Comparison of ENCODE assay signal across 9 cellular contexts in the genomic region with DNA sequence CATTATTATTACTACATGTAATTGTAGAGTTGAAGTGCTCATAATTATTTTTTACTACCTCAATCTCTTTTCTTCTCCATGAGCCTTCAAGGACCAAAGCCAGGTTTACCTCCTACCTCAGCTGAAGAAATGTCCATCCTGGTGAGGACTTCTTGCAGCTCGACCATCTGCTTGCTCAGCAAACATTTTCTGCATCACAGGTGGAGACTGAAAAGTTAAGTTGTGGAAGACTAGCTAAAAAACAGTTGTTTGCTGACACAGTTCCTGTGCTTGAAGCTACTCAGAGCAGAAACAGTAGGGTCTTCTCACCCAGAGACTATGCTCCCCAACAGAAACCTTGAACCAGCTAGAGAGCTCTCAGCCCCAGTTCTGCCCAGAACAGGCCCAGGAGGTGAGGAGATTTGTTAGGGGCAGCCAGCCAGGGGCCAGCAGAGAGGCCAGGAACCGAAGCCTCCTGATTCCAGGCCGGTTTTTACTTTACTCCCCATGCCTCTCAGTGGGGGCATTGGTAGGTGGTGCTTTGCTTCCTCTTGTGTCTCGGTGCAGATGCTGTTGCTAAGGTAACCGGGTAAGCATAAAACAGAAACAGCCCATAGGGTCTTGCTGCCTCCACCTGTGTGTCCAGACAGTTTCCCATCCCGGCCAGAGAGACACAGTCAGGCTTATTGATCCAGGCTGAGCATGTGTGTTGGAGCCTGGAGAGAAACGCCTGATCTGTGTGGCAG. TPM values are rescaled to one million over a fixed set of nuclear protein-coding genes. Genes with fewer than 3 reads are reported as not detected.
DNase-seq lines count a peak whose midpoint lies in the region; ATAC-seq and TF ChIP-seq lines count a peak whose summit lies in the region.
"Had no signal": no experiment of that assay in that cellular context is flagged by ENCODE, and none has a peak within 500 bp of the region (broad histone marks: within the 10 kb centered on the region; RNA-seq: fewer than 3 reads in every experiment).

No MANE protein-coding gene starts in this region.

- H3K9me3 Mint-ChIP-seq in activated CD8-positive, alpha-beta T cell treated with anti-CD3 and anti-CD28 coated beads for 36 hours = no peaks in the 10 kb centered on the region
- H3K9me3 Mint-ChIP-seq in activated CD8-positive, alpha-beta T cell treated with anti-CD3 and anti-CD28 coated beads, Interleukin-2, amount 10 ng/mL, durations not matched to agents 7 days and 5 days (ENCODE audit: insufficient read depth) = no peaks in the 10 kb centered on the region
- H3K9me3 Mint-ChIP-seq in stimulated activated naive B cell treated with anti-CD40 and anti-IgM and Interleukin-4, amounts not matched to agents 10 μg/mL and 1 μg/mL and 100 μg/mL, for 72 hours = no peaks in the 10 kb centered on the region
- H3K9me3 Mint-ChIP-seq: CD14-positive monocyte had no signal

- H3K4me3 Mint-ChIP-seq in activated CD8-positive, alpha-beta T cell treated with anti-CD3 and anti-CD28 coated beads for 36 hours = no peak overlapping the region
- no peak overlapping the region for H3K4me3 Mint-ChIP-seq in activated CD8-positive, alpha-beta T cell treated with anti-CD3 and anti-CD28 coated beads, Interleukin-2, amount 10 ng/mL, durations not matched to agents 7 days and 5 days
- no peak overlapping the region for H3K4me3 Mint-ChIP-seq in stimulated activated naive B cell treated with anti-CD40 and anti-IgM and Interleukin-4, amounts not matched to agents 10 μg/mL and 1 μg/mL and 100 μg/mL, for 72 hours
- H3K4me3 Mint-ChIP-seq: CD14-positive monocyte had no signal

- DNase-seq in activated CD8-positive, alpha-beta T cell treated with anti-CD3 and anti-CD28 coated beads for 36 hours = no peak
- DNase-seq in activated CD8-positive, alpha-beta T cell treated with anti-CD3 and anti-CD28 coated beads, Interleukin-2, amount 10 ng/mL, durations not matched to agents 7 days and 5 days = no peak
- DNase-seq in NCI-H526 treated with DMSO at 0.1 percent for 48 hours (lab: John Stamatoyannopoulos, UW) (peak; percentile 90), left lung (no peak), WERI-Rb-1 (no peak)
- no peak for DNase-seq in stimulated activated naive B cell treated with anti-CD40 and anti-IgM and Interleukin-4, amounts not matched to agents 10 μg/mL and 1 μg/mL and 100 μg/mL, for 72 hours

- H3K36me3 ChIP-seq in left lung (no peaks in the 10 kb centered on the region), WERI-Rb-1 (no peaks in the 10 kb centered on the region)

- peaks cover 17% of the 10 kb centered on the region for H3K4me1 Mint-ChIP-seq in activated CD8-positive, alpha-beta T cell treated with anti-CD3 and anti-CD28 coated beads for 36 hours (ENCODE audit: low read depth)
- peaks cover 22% of the 10 kb centered on the region for H3K4me1 Mint-ChIP-seq in activated CD8-positive, alpha-beta T cell treated with anti-CD3 and anti-CD28 coated beads, Interleukin-2, amount 10 ng/mL, durations not matched to agents 7 days and 5 days (ENCODE audit: low read depth)
- H3K4me1 Mint-ChIP-seq in stimulated activated naive B cell treated with anti-CD40 and anti-IgM and Interleukin-4, amounts not matched to agents 10 μg/mL and 1 μg/mL and 100 μg/mL, for 72 hours = peaks cover 13 to 28% of the 10 kb centered on the region in 2 donors

- POLR2A ChIA-PET in activated CD8-positive, alpha-beta T cell treated with anti-CD3 and anti-CD28 coated beads for 36 hours (lab: Charles Lee) = interaction anchor here (1.5 kb wide), 1 partner anchor 10 kb away, joined by 4 read pairs; no protein-coding TSS in a partner anchor
- POLR2A ChIA-PET in activated CD8-positive, alpha-beta T cell treated with anti-CD3 and anti-CD28 coated beads, Interleukin-2, amount 10 ng/mL, durations not matched to agents 7 days and 5 days (lab: Charles Lee) = interaction anchor here (1.0 to 1.2 kb wide), 2 partner anchors 16 to 24 kb away, joined by 3 read pairs; no protein-coding TSS in a partner anchor

- ATAC-seq in activated CD8-positive, alpha-beta T cell treated with anti-CD3 and anti-CD28 coated beads for 36 hours = peak; percentile 32
- no peak for ATAC-seq in activated CD8-positive, alpha-beta T cell treated with anti-CD3 and anti-CD28 coated beads, Interleukin-2, amount 10 ng/mL, durations not matched to agents 7 days and 5 days
- ATAC-seq in HG02885 (IDR thresholded peaks at IDR 0.05; ENCODE audit: poor library complexity, unreplicated experiment) (peak; percentile 63), left lung (no peak), GM18873 (IDR thresholded peaks at IDR 0.05; ENCODE audit: low FRiP score, unreplicated experiment) (no peak)
- ATAC-seq in stimulated activated naive B cell treated with anti-CD40 and anti-IgM and Interleukin-4, amounts not matched to agents 10 μg/mL and 1 μg/mL and 100 μg/mL, for 72 hours (replicated peaks) = peak; percentile 56 to 57

- CTCF ChIA-PET in activated CD8-positive, alpha-beta T cell treated with anti-CD3 and anti-CD28 coated beads for 36 hours (lab: Charles Lee) = interaction anchor here (0.9 to 3.8 kb wide), 4 partner anchors 16 to 32 kb away, joined by 3 to 13 read pairs (median 3); no protein-coding TSS in a partner anchor
- CTCF ChIA-PET in activated CD8-positive, alpha-beta T cell treated with anti-CD3 and anti-CD28 coated beads, Interleukin-2, amount 10 ng/mL, durations not matched to agents 7 days and 5 days (lab: Charles Lee) = interaction anchor here (0.6 to 13.3 kb wide), 5 partner anchors 10 to 20 kb away, joined by 3 to 78 read pairs (median 4); no protein-coding TSS in a partner anchor

- no peaks in the 10 kb centered on the region for H3K36me3 Mint-ChIP-seq in activated CD8-positive, alpha-beta T cell treated with anti-CD3 and anti-CD28 coated beads for 36 hours (ENCODE audit: low read depth)
- peaks cover 1% of the 10 kb centered on the region for H3K36me3 Mint-ChIP-seq in activated CD8-positive, alpha-beta T cell treated with anti-CD3 and anti-CD28 coated beads, Interleukin-2, amount 10 ng/mL, durations not matched to agents 7 days and 5 days (ENCODE audit: low read depth)
- no peaks in the 10 kb centered on the region for H3K36me3 Mint-ChIP-seq in stimulated activated naive B cell treated with anti-CD40 and anti-IgM and Interleukin-4, amounts not matched to agents 10 μg/mL and 1 μg/mL and 100 μg/mL, for 72 hours
- H3K36me3 Mint-ChIP-seq: CD14-positive monocyte had no signal

- H3K27me3 Mint-ChIP-seq in activated CD8-positive, alpha-beta T cell treated with anti-CD3 and anti-CD28 coated beads for 36 hours = no peaks in the 10 kb centered on the region
- H3K27me3 Mint-ChIP-seq in activated CD8-positive, alpha-beta T cell treated with anti-CD3 and anti-CD28 coated beads, Interleukin-2, amount 10 ng/mL, durations not matched to agents 7 days and 5 days (ENCODE audit: low read depth) = no peaks in the 10 kb centered on the region
- no peaks in the 10 kb centered on the region for H3K27me3 Mint-ChIP-seq in stimulated activated naive B cell treated with anti-CD40 and anti-IgM and Interleukin-4, amounts not matched to agents 10 μg/mL and 1 μg/mL and 100 μg/mL, for 72 hours

- peaks cover 0 to 10% of the 10 kb centered on the region in 2 donors for H3K4me1 ChIP-seq in left lung

- H3K27me3 ChIP-seq in left lung (no peaks in the 10 kb centered on the region), WERI-Rb-1 (ENCODE audit: insufficient read depth, low read depth, severe bottlenecking) (no peaks in the 10 kb centered on the region)

- intact Hi-C loops in activated CD8-positive, alpha-beta T cell treated with anti-CD3 and anti-CD28 coated beads for 36 hours (cut with micrococcal nuclease) = no loop called here
- intact Hi-C loops in left lung (cut with DNase I) = no loop called here

- H3K27ac Mint-ChIP-seq in activated CD8-positive, alpha-beta T cell treated with anti-CD3 and anti-CD28 coated beads for 36 hours = no peak overlapping the region
- H3K27ac Mint-ChIP-seq in activated CD8-positive, alpha-beta T cell treated with anti-CD3 and anti-CD28 coated beads, Interleukin-2, amount 10 ng/mL, durations not matched to agents 7 days and 5 days = no peak overlapping the region
- H3K27ac Mint-ChIP-seq in stimulated activated naive B cell treated with anti-CD40 and anti-IgM and Interleukin-4, amounts not matched to agents 10 μg/mL and 1 μg/mL and 100 μg/mL, for 72 hours = peak overlapping the region; percentile 37

- H3K27ac ChIP-seq in left lung (no peak overlapping the region), WERI-Rb-1 (no peak overlapping the region)

- H3K4me3 ChIP-seq in left lung = no peak overlapping the region
- H3K4me3 ChIP-seq in WERI-Rb-1 (ENCODE audit: low read depth, low read length) = no peak overlapping the region

- TF ChIP-seq CTCF in activated CD8-positive, alpha-beta T cell treated with anti-CD3 and anti-CD28 coated beads for 36 hours (IDR thresholded peaks at IDR 0.05) = no peak
- TF ChIP-seq CTCF in left lung (IDR thresholded peaks at IDR 0.05) (no peak), WERI-Rb-1 (IDR thresholded peaks at IDR 0.05; ENCODE audit: low read depth, low read length) (no peak)

- H3K9me3 ChIP-seq in left lung (no peaks in the 10 kb centered on the region), WERI-Rb-1 (ENCODE audit: severe bottlenecking) (no peaks in the 10 kb centered on the region)

RNA-seq across cellular contexts. Expression of gene CCNL1, which starts 54.9 kb away (rescaled TPM):
- total RNA-seq in activated CD8-positive, alpha-beta T cell treated with anti-CD3 and anti-CD28 coated beads for 36 hours = 100 to 1,000 TPM; 180 to 191 TPM
- total RNA-seq in activated CD8-positive, alpha-beta T cell treated with anti-CD3 and anti-CD28 coated beads, Interleukin-2, amount 10 ng/mL, durations not matched to agents 7 days and 5 days = 100 to 1,000 TPM; 257 TPM
- total RNA-seq in left lung = 100 to 1,000 TPM in 1 of 2 donors, 10 to 100 TPM in 1; 82.6 to 119 TPM

Comparison
In these comparisons a context has a peak if more than half of its experiments do, and no peak if none do; other contexts are left out.
1. ATAC-seq: peak in activated CD8-positive, alpha-beta T cell treated with anti-CD3 and anti-CD28 coated beads for 36 hours (single experiment), HG02885 (single experiment) and stimulated activated naive B cell treated with anti-CD40 and anti-IgM and Interleukin-4, amounts not matched to agents 10 μg/mL and 1 μg/mL and 100 μg/mL, for 72 hours (2 of 2); none in activated CD8-positive, alpha-beta T cell treated with anti-CD3 and anti-CD28 coated beads, Interleukin-2, amount 10 ng/mL, durations not matched to agents 7 days and 5 days (single experiment), left lung (single experiment) and GM18873 (single experiment).